Comparison of ENCODE assay signal across 8 cellular contexts in genomic region chr1:6580119-6580587, GRCh38. TPM values are rescaled to one million over a fixed set of nuclear protein-coding genes. Genes with fewer than 3 reads are reported as not detected.
A peak's percentile ranks its signal among the peaks of the same experiment; 100 is the strongest.
DNase-seq lines count a peak whose midpoint lies in the region; ATAC-seq and TF ChIP-seq lines count a peak whose summit lies in the region.

No MANE protein-coding gene starts in this region.

- peaks cover 40% of the 10 kb centered on the region for H3K79me2 ChIP-seq in hepatocyte

- peak overlapping the region; percentile 89 for H3K27ac ChIP-seq in BLaER1
- peak overlapping the region; percentile 70 for H3K27ac ChIP-seq in hepatocyte

- peaks cover 38% of the 10 kb centered on the region for H4K20me1 ChIP-seq in BLaER1
- H4K20me1 ChIP-seq in hepatocyte (ENCODE audit: insufficient read depth, poor library complexity, severe bottlenecking) = no peaks in the 10 kb centered on the region

- no peak for TF ChIP-seq CTCF in hepatocyte (IDR thresholded peaks at IDR 0.05; ENCODE audit: poor library complexity)

- peak overlapping the region; percentile 92 for H3K4me3 ChIP-seq in BLaER1
- peak overlapping the region; percentile 60 for H3K4me3 ChIP-seq in hepatocyte

- peak overlapping the region; percentile 92 for H3K27ac Mint-ChIP-seq in activated T-helper 2 cell treated with anti-CD3 and anti-CD28 coated beads, Interferon-gamma antibody, Interleukin-2, Interleukin-4, amounts not matched to agents 10 μg/mL and 5 μg/mL and 100 μg/mL, durations not matched to agents 14 hours and 24 hours and 36 hours
- H3K27ac Mint-ChIP-seq in stimulated activated memory B cell treated with anti-CD40 and anti-IgM and Interleukin-4, amounts not matched to agents 10 μg/mL and 1 μg/mL and 100 μg/mL, for 72 hours = peak overlapping the region; percentile 99

- H3K4me1 ChIP-seq in BLaER1 = peaks cover 55% of the 10 kb centered on the region
- peaks cover 35% of the 10 kb centered on the region for H3K4me1 ChIP-seq in hepatocyte (ENCODE audit: insufficient read depth)

- H3K27me3 ChIP-seq in BLaER1 = no peaks in the 10 kb centered on the region
- no peaks in the 10 kb centered on the region for H3K27me3 ChIP-seq in hepatocyte

- intact Hi-C loops in activated T-helper 2 cell treated with anti-CD3 and anti-CD28 coated beads, Interferon-gamma antibody, Interleukin-2, Interleukin-4, amounts not matched to agents 10 μg/mL and 5 μg/mL and 100 μg/mL, durations not matched to agents 14 hours and 24 hours and 36 hours (cut with micrococcal nuclease) = no loop called here

- H3K36me3 ChIP-seq in BLaER1 (peaks cover 5% of the 10 kb centered on the region; the same call in 1 of the 2 replicates), hepatocyte (replicated peaks; ENCODE audit: insufficient read depth, low read depth) (no peaks in the 10 kb centered on the region)

- 6% methylated on average over 9 of the region's 30 CpGs for WGBS in hepatocyte (ENCODE audit: low lambda C conversion rate, missing lambda C conversion rate)

- H3K9me3 ChIP-seq in BLaER1 = no peaks in the 10 kb centered on the region
- H3K9me3 ChIP-seq in hepatocyte (ENCODE audit: low read depth) = no peaks in the 10 kb centered on the region

- H3K4me1 Mint-ChIP-seq in activated T-helper 2 cell treated with anti-CD3 and anti-CD28 coated beads, Interferon-gamma antibody, Interleukin-2, Interleukin-4, amounts not matched to agents 10 μg/mL and 5 μg/mL and 100 μg/mL, durations not matched to agents 14 hours and 24 hours and 36 hours (ENCODE audit: low read depth) = peaks cover 35% of the 10 kb centered on the region
- peaks cover 47% of the 10 kb centered on the region for H3K4me1 Mint-ChIP-seq in stimulated activated memory B cell treated with anti-CD40 and anti-IgM and Interleukin-4, amounts not matched to agents 10 μg/mL and 1 μg/mL and 100 μg/mL, for 72 hours

- H3K9ac ChIP-seq in BLaER1 = peak overlapping the region; percentile 89

- peak; percentile 4 for ATAC-seq in HG03280 (IDR thresholded peaks at IDR 0.05; ENCODE audit: unreplicated experiment)
- peak; percentile 50 for ATAC-seq in stimulated activated memory B cell treated with anti-CD40 and anti-IgM and Interleukin-4, amounts not matched to agents 10 μg/mL and 1 μg/mL and 100 μg/mL, for 72 hours
- ATAC-seq in HG03565 (IDR thresholded peaks at IDR 0.05; ENCODE audit: unreplicated experiment) = no peak
- no peak for ATAC-seq in GM18858 (IDR thresholded peaks at IDR 0.05; ENCODE audit: unreplicated experiment)

- H3K4me2 ChIP-seq in BLaER1 (peak overlapping the region; percentile 97), hepatocyte (peak overlapping the region; percentile 97)

- peak overlapping the region; percentile 88 for H3K4me3 Mint-ChIP-seq in activated T-helper 2 cell treated with anti-CD3 and anti-CD28 coated beads, Interferon-gamma antibody, Interleukin-2, Interleukin-4, amounts not matched to agents 10 μg/mL and 5 μg/mL and 100 μg/mL, durations not matched to agents 14 hours and 24 hours and 36 hours (ENCODE audit: low read depth)
- H3K4me3 Mint-ChIP-seq in stimulated activated memory B cell treated with anti-CD40 and anti-IgM and Interleukin-4, amounts not matched to agents 10 μg/mL and 1 μg/mL and 100 μg/mL, for 72 hours = peak overlapping the region; percentile 99

- H3K9me3 Mint-ChIP-seq in activated T-helper 2 cell treated with anti-CD3 and anti-CD28 coated beads, Interferon-gamma antibody, Interleukin-2, Interleukin-4, amounts not matched to agents 10 μg/mL and 5 μg/mL and 100 μg/mL, durations not matched to agents 14 hours and 24 hours and 36 hours = no peaks in the 10 kb centered on the region
- no peaks in the 10 kb centered on the region for H3K9me3 Mint-ChIP-seq in stimulated activated memory B cell treated with anti-CD40 and anti-IgM and Interleukin-4, amounts not matched to agents 10 μg/mL and 1 μg/mL and 100 μg/mL, for 72 hours

- H3K9me2 ChIP-seq in hepatocyte (replicated peaks; ENCODE audit: insufficient read depth) = no peaks in the 10 kb centered on the region

- peaks cover 11% of the 10 kb centered on the region for H3K36me3 Mint-ChIP-seq in activated T-helper 2 cell treated with anti-CD3 and anti-CD28 coated beads, Interferon-gamma antibody, Interleukin-2, Interleukin-4, amounts not matched to agents 10 μg/mL and 5 μg/mL and 100 μg/mL, durations not matched to agents 14 hours and 24 hours and 36 hours (ENCODE audit: low read depth)
- H3K36me3 Mint-ChIP-seq in stimulated activated memory B cell treated with anti-CD40 and anti-IgM and Interleukin-4, amounts not matched to agents 10 μg/mL and 1 μg/mL and 100 μg/mL, for 72 hours = peaks cover 7% of the 10 kb centered on the region

- DNase-seq in activated T-helper 2 cell treated with anti-CD3 and anti-CD28 coated beads, Interferon-gamma antibody, Interleukin-2, Interleukin-4, amounts not matched to agents 10 μg/mL and 5 μg/mL and 100 μg/mL, durations not matched to agents 14 hours and 24 hours and 36 hours (ENCODE audit: low spot score) = no peak
- DNase-seq in hepatocyte (ENCODE audit: low spot score) = no peak
- no peak for DNase-seq in NCI-H526 treated with DMSO at 0.1 percent for 48 hours (lab: John Stamatoyannopoulos, UW)

- H2AFZ ChIP-seq in hepatocyte = peak overlapping the region; percentile 23

- no peaks in the 10 kb centered on the region for H3K27me3 Mint-ChIP-seq in activated T-helper 2 cell treated with anti-CD3 and anti-CD28 coated beads, Interferon-gamma antibody, Interleukin-2, Interleukin-4, amounts not matched to agents 10 μg/mL and 5 μg/mL and 100 μg/mL, durations not matched to agents 14 hours and 24 hours and 36 hours (ENCODE audit: low read depth)
- no peaks in the 10 kb centered on the region for H3K27me3 Mint-ChIP-seq in stimulated activated memory B cell treated with anti-CD40 and anti-IgM and Interleukin-4, amounts not matched to agents 10 μg/mL and 1 μg/mL and 100 μg/mL, for 72 hours

RNA-seq across cellular contexts. Expression of gene ZBTB48, which starts 0.4 kb away (rescaled TPM):
- 26.3 and 28.0 TPM in 2 replicates for total RNA-seq in activated T-helper 2 cell treated with anti-CD3 and anti-CD28 coated beads, Interferon-gamma antibody, Interleukin-2, Interleukin-4, amounts not matched to agents 10 μg/mL and 5 μg/mL and 100 μg/mL, durations not matched to agents 14 hours and 24 hours and 36 hours
- 22.9 and 24.3 TPM in 2 replicates for total RNA-seq in hepatocyte
- 24.8 and 25.3 TPM in 2 replicates for polyA plus RNA-seq in hepatocyte

RNA-seq across cellular contexts. Expression of gene KLHL21, which starts 22.5 kb away (rescaled TPM):
- 21.3 and 22.6 TPM in 2 replicates for total RNA-seq in activated T-helper 2 cell treated with anti-CD3 and anti-CD28 coated beads, Interferon-gamma antibody, Interleukin-2, Interleukin-4, amounts not matched to agents 10 μg/mL and 5 μg/mL and 100 μg/mL, durations not matched to agents 14 hours and 24 hours and 36 hours
- total RNA-seq in hepatocyte = 17.7 and 20.6 TPM in 2 replicates
- 16.7 and 20.0 TPM in 2 replicates for polyA plus RNA-seq in hepatocyte

RNA-seq across cellular contexts. Expression of gene TAS1R1, which starts 25.0 kb away (rescaled TPM):
- not detected in 2 replicates for total RNA-seq in activated T-helper 2 cell treated with anti-CD3 and anti-CD28 coated beads, Interferon-gamma antibody, Interleukin-2, Interleukin-4, amounts not matched to agents 10 μg/mL and 5 μg/mL and 100 μg/mL, durations not matched to agents 14 hours and 24 hours and 36 hours
- not detected in 2 replicates for total RNA-seq in hepatocyte
- polyA plus RNA-seq in hepatocyte = not detected in 2 replicates

RNA-seq across cellular contexts. Expression of gene NOL9, which starts 25.8 kb away (rescaled TPM):
- 43.4 and 50.0 TPM in 2 replicates for total RNA-seq in activated T-helper 2 cell treated with anti-CD3 and anti-CD28 coated beads, Interferon-gamma antibody, Interleukin-2, Interleukin-4, amounts not matched to agents 10 μg/mL and 5 μg/mL and 100 μg/mL, durations not matched to agents 14 hours and 24 hours and 36 hours
- total RNA-seq in hepatocyte = 21.6 and 25.1 TPM in 2 replicates
- polyA plus RNA-seq in hepatocyte = 7.8 and 13.7 TPM in 2 replicates

RNA-seq across cellular contexts. Expression of gene PHF13, which starts 33.4 kb away (rescaled TPM):
- total RNA-seq in activated T-helper 2 cell treated with anti-CD3 and anti-CD28 coated beads, Interferon-gamma antibody, Interleukin-2, Interleukin-4, amounts not matched to agents 10 μg/mL and 5 μg/mL and 100 μg/mL, durations not matched to agents 14 hours and 24 hours and 36 hours = 19.7 and 20.4 TPM in 2 replicates
- total RNA-seq in hepatocyte = 10.0 and 11.4 TPM in 2 replicates
- polyA plus RNA-seq in hepatocyte = 9.6 and 12.5 TPM in 2 replicates

Comparison
In these comparisons a context has a peak if more than half of its experiments do, and no peak if none do; other contexts are left out.
1. ATAC-seq: peak in HG03280 (single experiment) and stimulated activated memory B cell treated with anti-CD40 and anti-IgM and Interleukin-4, amounts not matched to agents 10 μg/mL and 1 μg/mL and 100 μg/mL, for 72 hours (single experiment); none in HG03565 (single experiment) and GM18858 (single experiment).